ENCODE assay signal across 23 cellular contexts in the genomic region with DNA sequence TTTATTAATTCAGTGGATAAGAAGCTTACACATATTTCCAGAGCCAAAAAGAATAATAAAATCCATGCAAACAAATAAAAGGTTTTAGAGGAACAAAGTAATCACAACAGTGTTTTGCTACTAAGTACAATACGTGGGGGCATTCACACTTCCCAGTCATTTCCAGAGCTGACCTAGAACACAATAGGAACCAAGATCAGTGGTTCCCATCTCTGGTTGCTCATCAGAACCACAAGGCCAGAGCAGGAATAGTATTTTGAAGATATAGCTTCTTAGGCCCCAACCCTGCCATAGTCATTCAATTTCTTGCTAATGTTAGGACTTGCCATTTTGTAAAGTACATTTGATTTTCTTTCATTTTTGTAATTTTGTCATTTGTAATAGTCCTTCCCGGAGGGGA.
A peak's percentile ranks its signal among the peaks of the same experiment; 100 is the strongest.
DNase-seq lines count a peak whose midpoint lies in the region; ATAC-seq, FAIRE-seq and TF ChIP-seq lines count a peak whose summit lies in the region.
"Had no signal": no experiment of that assay in that cellular context is flagged by ENCODE, and none has a peak within 500 bp of the region (broad histone marks: within the 10 kb centered on the region; RNA-seq: fewer than 3 reads in every experiment).

No MANE protein-coding gene starts in this region.

- no peak for FAIRE-seq in GM12878 (lab: Jason Lieb, UNC)
- FAIRE-seq: D721Med had no signal

- H3K9ac ChIP-seq in GM12878 (ENCODE audit: control insufficient read depth, insufficient read depth, low read length), result no peak overlapping the region
- H3K9ac ChIP-seq: BLaER1 treated with 17β-estradiol and CSF1 and Interleukin-3, amounts not matched to agents 10 nM and 100 nM had no signal

- H4K20me1 ChIP-seq in GM12878 (ENCODE audit: control insufficient read depth, insufficient read depth), result no peaks in the 10 kb centered on the region

- H3K9me3 Mint-ChIP-seq in activated CD8-positive, alpha-beta memory T cell treated with anti-CD3 and anti-CD28 coated beads, Interleukin-2, amount 10 ng/mL, durations not matched to agents 7 days and 5 days (ENCODE audit: low read depth), result peaks cover 7% of the 10 kb centered on the region
- H3K9me3 Mint-ChIP-seq: HFFc6 had no signal

- CTCF ChIA-PET in activated CD8-positive, alpha-beta memory T cell treated with anti-CD3 and anti-CD28 coated beads, Interleukin-2, amount 10 ng/mL, durations not matched to agents 7 days and 5 days (lab: Charles Lee), result no interaction called here
- CTCF ChIA-PET in GM12878 (lab: Yijun Ruan, JAX), result interaction anchor here (1.2 to 8.7 kb wide), 12 partner anchors 11 to 1004 kb away, joined by 3 to 82 read pairs (median 5); no protein-coding TSS in a partner anchor

- peaks cover 53% of the 10 kb centered on the region for H3K4me1 ChIP-seq in GM12878 (ENCODE audit: control insufficient read depth, insufficient read depth, low read length)

- intact Hi-C loops in GM12878 (cut with micrococcal nuclease; ENCODE audit: unreplicated experiment), result no loop called here

- H3K27me3 ChIP-seq in GM12878 (replicated peaks in 1 of 2; ENCODE audit: control insufficient read depth in 2 of 2, insufficient read depth in 2 of 2, low read length in 1 of 2), result no peaks in the 10 kb centered on the region
- H3K27me3 ChIP-seq: BLaER1 treated with 17β-estradiol and CSF1 and Interleukin-3, amounts not matched to agents 10 nM and 100 nM had no signal

- no peak for TF ChIP-seq EP300 in GM12878 (IDR thresholded peaks at IDR 0.05; ENCODE audit: borderline replicate concordance in 1 of 2, control insufficient read depth in 1 of 2, low read depth in 2 of 2, low read length in 2 of 2)

- H3K36me3 ChIP-seq in GM12878 (ENCODE audit: control insufficient read depth in 2 of 2, insufficient read depth in 2 of 2, low read length in 1 of 2), result no peaks in the 10 kb centered on the region; a peak in 1 of 4 replicates

- H3K36me3 Mint-ChIP-seq in activated CD8-positive, alpha-beta memory T cell treated with anti-CD3 and anti-CD28 coated beads, Interleukin-2, amount 10 ng/mL, durations not matched to agents 7 days and 5 days, result peaks cover 15% of the 10 kb centered on the region

- H3K4me3 ChIP-seq in GM12878, result no peak overlapping the region
- H3K4me3 ChIP-seq: BLaER1 treated with 17β-estradiol and CSF1 and Interleukin-3, amounts not matched to agents 10 nM and 100 nM; PC-9 had no signal

- DNase-seq in activated CD8-positive, alpha-beta memory T cell treated with anti-CD3 and anti-CD28 coated beads, Interleukin-2, amount 10 ng/mL, durations not matched to agents 7 days and 5 days, result no peak
- DNase-seq in activated CD8-positive, alpha-beta memory T cell treated with anti-CD3 and anti-CD28 coated beads, Interleukin-2, amount 50 U/mL, for 4 hours, result no peak
- peak; percentile 28 for DNase-seq in CD1c-positive myeloid dendritic cell (ENCODE audit: extremely low spot score)
- DNase-seq in GM12878 (ENCODE audit: low read depth, low spot score), result no peak
- no peak for DNase-seq in H4 (ENCODE audit: low spot score)
- DNase-seq: CD8-positive, alpha-beta memory T cell; H7; HFFc6; Kasumi-1; MM.1S; NCI-H1092; NCI-H1436 treated with DMSO at 0.1 percent for 48 hours; NCI-H2029; NCI-H345; NCI-H524 treated with DMSO at 0.1 percent for 48 hours; SIG-M5 had no signal

- WGBS in GM12878 (ENCODE audit: insufficient coverage, insufficient replicate concordance, low lambda C conversion rate, missing lambda C conversion rate), result 27% methylated on average over 2 of the region's 2 CpGs

- H2AFZ ChIP-seq in GM12878 (ENCODE audit: control insufficient read depth, low read depth, low read length), result no peak overlapping the region
- H2AFZ ChIP-seq: PC-9 had no signal

- H3K9me3 ChIP-seq in GM12878 (replicated peaks; ENCODE audit: control insufficient read depth, insufficient read depth, low read length), result peaks cover 7% of the 10 kb centered on the region; the same call in 2 of the 3 replicates

- H3K4me3 Mint-ChIP-seq in activated CD8-positive, alpha-beta memory T cell treated with anti-CD3 and anti-CD28 coated beads, Interleukin-2, amount 10 ng/mL, durations not matched to agents 7 days and 5 days, result no peak overlapping the region
- H3K4me3 Mint-ChIP-seq: CD8-positive, alpha-beta memory T cell; HFFc6 had no signal

- TF ChIP-seq RAD21 in GM12878 (IDR thresholded peaks at IDR 0.05; ENCODE audit: insufficient read depth, low read depth, low read length), result no peak

- no TSS peak for BruUV-seq in GM12878 (replicated peaks; lab: Mats Ljungman, UMichigan)

- no peak for TF ChIP-seq CTCF in GM12878 (IDR thresholded peaks at IDR 0.05 in 2 of 3, conservative IDR thresholded peaks at IDR 0.05 in 1 of 3; ENCODE audit: control insufficient read depth in 2 of 3, extremely low read depth in 1 of 3, insufficient read depth in 1 of 3, low read depth in 3 of 3, low read length in 3 of 3)

- no peaks in the 10 kb centered on the region; the same call in 1 of the 2 replicates for H3K79me2 ChIP-seq in GM12878 (ENCODE audit: control insufficient read depth, insufficient read depth, low read length)

- H3K4me1 Mint-ChIP-seq in activated CD8-positive, alpha-beta memory T cell treated with anti-CD3 and anti-CD28 coated beads, Interleukin-2, amount 10 ng/mL, durations not matched to agents 7 days and 5 days, result peaks cover 37% of the 10 kb centered on the region

- POLR2A ChIA-PET in GM12878 (lab: Charles Lee), result interaction anchor here (0.7 to 5.8 kb wide), 15 partner anchors 9 to 171 kb away, joined by 3 to 60 read pairs (median 7); no protein-coding TSS in a partner anchor

- ATAC-seq in activated CD8-positive, alpha-beta memory T cell treated with anti-CD3 and anti-CD28 coated beads, Interleukin-2, amount 10 ng/mL, durations not matched to agents 7 days and 5 days, result no peak
- ATAC-seq in HG02610 (IDR thresholded peaks at IDR 0.05; ENCODE audit: unreplicated experiment) (peak; percentile 37), GM12878 (no peak), GM18867 (IDR thresholded peaks at IDR 0.05; ENCODE audit: unreplicated experiment) (no peak)

- H3K27ac Mint-ChIP-seq in activated CD8-positive, alpha-beta memory T cell treated with anti-CD3 and anti-CD28 coated beads, Interleukin-2, amount 10 ng/mL, durations not matched to agents 7 days and 5 days, result peak overlapping the region; percentile 37
- H3K27ac Mint-ChIP-seq: HFFc6 had no signal

- H3K4me2 ChIP-seq in GM12878 (ENCODE audit: control insufficient read depth, insufficient read depth), result peak overlapping the region; percentile 28
- H3K4me2 ChIP-seq: BLaER1 treated with 17β-estradiol and CSF1 and Interleukin-3, amounts not matched to agents 10 nM and 100 nM; PC-9 had no signal

- SMC1A ChIA-PET in GM12878 (lab: Charles Lee; ENCODE audit: uncharacterized antibody, unreplicated experiment), result interaction anchor here (1.0 to 12.3 kb wide), 26 partner anchors 8 to 190 kb away, joined by 3 to 193 read pairs (median 10); no protein-coding TSS in a partner anchor

- H3K27ac ChIP-seq in GM12878 (ENCODE audit: control insufficient read depth, insufficient read depth), result peak overlapping the region; percentile 66
- H3K27ac ChIP-seq: HL-60, PC-9, RWPE1 had no signal

- no peak for TF ChIP-seq POLR2A in GM12878 (IDR thresholded peaks at IDR 0.05; ENCODE audit: low read depth, low read length)

- no peaks in the 10 kb centered on the region for H3K27me3 Mint-ChIP-seq in activated CD8-positive, alpha-beta memory T cell treated with anti-CD3 and anti-CD28 coated beads, Interleukin-2, amount 10 ng/mL, durations not matched to agents 7 days and 5 days
- H3K27me3 Mint-ChIP-seq: CD8-positive, alpha-beta memory T cell had no signal

- in situ Hi-C loops in GM12878 (cut with MboI), result no loop called here

- RAD21 ChIA-PET in GM12878 (lab: Charles Lee; ENCODE audit: unreplicated experiment), result interaction anchor here (0.8 to 10.8 kb wide), 20 partner anchors 11 to 216 kb away, joined by 3 to 227 read pairs (median 6); partner anchors contain the start of gene NR3C1

TF ChIP-seq in GM12878, 131 proteins besides CTCF, POLR2A, EP300 and RAD21:
- TF ChIP-seq, protein P1, sequence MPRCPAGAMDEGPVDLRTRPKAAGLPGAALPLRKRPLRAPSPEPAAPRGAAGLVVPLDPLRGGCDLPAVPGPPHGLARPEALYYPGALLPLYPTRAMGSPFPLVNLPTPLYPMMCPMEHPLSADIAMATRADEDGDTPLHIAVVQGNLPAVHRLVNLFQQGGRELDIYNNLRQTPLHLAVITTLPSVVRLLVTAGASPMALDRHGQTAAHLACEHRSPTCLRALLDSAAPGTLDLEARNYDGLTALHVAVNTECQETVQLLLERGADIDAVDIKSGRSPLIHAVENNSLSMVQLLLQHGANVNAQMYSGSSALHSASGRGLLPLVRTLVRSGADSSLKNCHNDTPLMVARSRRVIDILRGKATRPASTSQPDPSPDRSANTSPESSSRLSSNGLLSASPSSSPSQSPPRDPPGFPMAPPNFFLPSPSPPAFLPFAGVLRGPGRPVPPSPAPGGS (IDR thresholded peaks at IDR 0.05; ENCODE audit: borderline replicate concordance, insufficient read depth, low read depth, low read length, poor library complexity, severe bottlenecking), result no peak
- 0 out of 2 replicates have a peak, but pooled peaks have one; percentile 37 for TF ChIP-seq BCL11A (IDR thresholded peaks at IDR 0.05; ENCODE audit: low read depth, low read length)
- no peak for TF ChIP-seq ESRRA (IDR thresholded peaks at IDR 0.05; ENCODE audit: low read length)
- TF ChIP-seq PAX8 (IDR thresholded peaks at IDR 0.05), result no peak
- TF ChIP-seq EED (IDR thresholded peaks at IDR 0.05; ENCODE audit: low read depth), result 0 out of 2 replicates have a peak, but pooled peaks have one; percentile 15
- TF ChIP-seq POU2F2 (IDR thresholded peaks at IDR 0.05; ENCODE audit: borderline replicate concordance, low read depth, low read length), result no peak
- TF ChIP-seq RUNX3 (IDR thresholded peaks at IDR 0.05; ENCODE audit: low read length), result peak; percentile 53
- TF ChIP-seq RBBP5 (conservative IDR thresholded peaks at IDR 0.05), result no peak
- TF ChIP-seq JUNB (IDR thresholded peaks at IDR 0.05), result 0 out of 2 replicates have a peak, but pooled peaks have one; percentile 41
- TF ChIP-seq FOS (IDR thresholded peaks at IDR 0.05; ENCODE audit: borderline replicate concordance, extremely low read depth, insufficient read length), result no peak
- TF ChIP-seq IKZF1 (conservative IDR thresholded peaks at IDR 0.05), result peak; percentile 15; the same call in 1 of the 2 replicates
- TF ChIP-seq ZBED1 (IDR thresholded peaks at IDR 0.05; ENCODE audit: borderline replicate concordance), result no peak
- no peak for TF ChIP-seq NBN (IDR thresholded peaks at IDR 0.05)
